ENCODE assay signal across 1 cellular context in the genomic region with DNA sequence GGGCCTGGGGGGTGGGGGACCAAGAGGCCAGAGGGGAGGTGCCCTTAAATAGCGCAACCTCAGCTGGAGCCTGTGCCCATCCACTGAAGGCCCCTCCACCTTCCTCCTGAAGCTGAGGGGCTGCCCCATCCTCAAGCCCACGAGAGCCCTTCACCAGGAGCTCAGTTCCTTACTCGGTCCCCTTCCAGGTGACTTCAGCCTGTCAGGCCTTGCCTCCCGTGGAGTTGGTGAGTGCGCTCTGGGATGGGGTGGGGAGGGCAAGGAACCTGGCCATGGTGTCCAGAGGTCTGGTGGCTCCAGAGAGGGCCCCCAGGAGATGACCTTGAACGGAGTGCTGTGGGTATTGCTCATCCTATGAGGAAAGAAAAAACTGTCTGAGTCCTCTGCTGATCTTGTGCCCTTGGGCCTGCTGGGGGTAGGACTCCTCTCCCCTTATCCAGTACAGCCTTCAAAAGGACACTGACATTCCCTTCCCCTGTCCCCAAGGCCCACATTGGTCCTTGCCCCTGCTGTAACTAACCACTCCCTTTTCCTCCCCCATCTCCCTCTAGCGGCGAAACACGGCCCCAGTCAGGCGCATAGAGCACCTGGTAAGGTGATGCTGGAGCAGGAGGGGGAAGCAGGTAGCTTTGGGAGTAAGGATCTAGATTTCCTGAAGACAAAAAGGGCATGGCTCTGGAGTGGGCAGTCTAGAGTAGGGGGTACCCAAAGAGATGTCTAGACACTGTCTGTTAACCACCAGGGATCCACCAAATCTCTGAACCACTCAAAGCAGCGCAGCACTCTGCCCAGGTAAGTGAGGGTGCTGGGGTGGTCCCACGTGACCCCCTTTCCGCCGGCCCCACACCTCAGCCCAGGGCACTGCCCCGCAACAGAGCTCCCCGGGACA.
TF ChIP-seq lines count a peak whose summit lies in the region.

No MANE protein-coding gene starts in this region.

TF ChIP-seq in K562, 482 proteins besides CTCF, POLR2A, EP300 and RAD21 (continues in another document):
- no peak for TF ChIP-seq LARP7 (IDR thresholded peaks at IDR 0.05)
- no peak for TF ChIP-seq CAMTA2 (CRISPR knock-in tag; conservative IDR thresholded peaks at IDR 0.05)
- no peak for TF ChIP-seq BHLHE40 (IDR thresholded peaks at IDR 0.05; ENCODE audit: low read length)
- TF ChIP-seq TAF1 (IDR thresholded peaks at IDR 0.05; ENCODE audit: control insufficient read depth, extremely low read depth, insufficient read depth, low read length, severe bottlenecking): no peak
- peak; percentile 61; the same call in 1 of the 2 replicates for TF ChIP-seq RAD51 (IDR thresholded peaks at IDR 0.05; ENCODE audit: borderline replicate concordance, low read depth)
- TF ChIP-seq, protein P1, sequence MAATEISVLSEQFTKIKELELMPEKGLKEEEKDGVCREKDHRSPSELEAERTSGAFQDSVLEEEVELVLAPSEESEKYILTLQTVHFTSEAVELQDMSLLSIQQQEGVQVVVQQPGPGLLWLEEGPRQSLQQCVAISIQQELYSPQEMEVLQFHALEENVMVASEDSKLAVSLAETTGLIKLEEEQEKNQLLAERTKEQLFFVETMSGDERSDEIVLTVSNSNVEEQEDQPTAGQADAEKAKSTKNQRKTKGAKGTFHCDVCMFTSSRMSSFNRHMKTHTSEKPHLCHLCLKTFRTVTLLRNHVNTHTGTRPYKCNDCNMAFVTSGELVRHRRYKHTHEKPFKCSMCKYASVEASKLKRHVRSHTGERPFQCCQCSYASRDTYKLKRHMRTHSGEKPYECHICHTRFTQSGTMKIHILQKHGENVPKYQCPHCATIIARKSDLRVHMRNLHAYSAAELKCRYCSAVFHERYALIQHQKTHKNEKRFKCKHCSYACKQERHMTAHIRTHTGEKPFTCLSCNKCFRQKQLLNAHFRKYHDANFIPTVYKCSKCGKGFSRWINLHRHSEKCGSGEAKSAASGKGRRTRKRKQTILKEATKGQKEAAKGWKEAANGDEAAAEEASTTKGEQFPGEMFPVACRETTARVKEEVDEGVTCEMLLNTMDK (IDR thresholded peaks at IDR 0.05; ENCODE audit: borderline replicate concordance, insufficient read depth, low read depth, low read length, poor library complexity, severe bottlenecking): peak; percentile 81
- no peak for TF ChIP-seq MXD1 (CRISPR knock-in tag; IDR thresholded peaks at IDR 0.05; ENCODE audit: borderline replicate concordance, poor library complexity, severe bottlenecking)
- TF ChIP-seq CBFB (CRISPR knock-in tag; IDR thresholded peaks at IDR 0.05): no peak
- no peak for TF ChIP-seq ARNT (IDR thresholded peaks at IDR 0.05)
- 0 out of 2 replicates have a peak, but pooled peaks have one; percentile 32 for TF ChIP-seq CREM (IDR thresholded peaks at IDR 0.05; ENCODE audit: low read depth)
- TF ChIP-seq SP1 (CRISPR knock-in tag; IDR thresholded peaks at IDR 0.05): no peak
- no peak for TF ChIP-seq GTF2A2 (tag; IDR thresholded peaks at IDR 0.05)
- TF ChIP-seq ZNF263 (CRISPR knock-in tag; IDR thresholded peaks at IDR 0.05; ENCODE audit: borderline replicate concordance): no peak
- TF ChIP-seq ZNF124 (CRISPR knock-in tag; IDR thresholded peaks at IDR 0.05): no peak
- TF ChIP-seq DACH1 (IDR thresholded peaks at IDR 0.05; ENCODE audit: partially characterized antibody): no peak
- no peak for TF ChIP-seq ZNF449 (CRISPR knock-in tag; IDR thresholded peaks at IDR 0.05)
- no peak for TF ChIP-seq CBFA2T3 (IDR thresholded peaks at IDR 0.05)
- no peak for TF ChIP-seq RBM14 (IDR thresholded peaks at IDR 0.05; ENCODE audit: borderline replicate concordance, insufficient read depth, low read depth, low read length)
- TF ChIP-seq PBX2 (CRISPR knock-in tag; IDR thresholded peaks at IDR 0.05; ENCODE audit: low read depth): no peak
- TF ChIP-seq PBX2 (tag; conservative IDR thresholded peaks at IDR 0.05; ENCODE audit: low read depth): no peak
- no peak for TF ChIP-seq SLC30A9 (CRISPR knock-in tag; IDR thresholded peaks at IDR 0.05)
- TF ChIP-seq ARID1B (IDR thresholded peaks at IDR 0.05): no peak
- TF ChIP-seq TCF7L2 (IDR thresholded peaks at IDR 0.05; ENCODE audit: low read depth, low read length): no peak
- no peak for TF ChIP-seq CEBPB (tag; IDR thresholded peaks at IDR 0.05)
- TF ChIP-seq MEF2D (tag; conservative IDR thresholded peaks at IDR 0.05; ENCODE audit: low read depth): no peak
- TF ChIP-seq ZNF197 (CRISPR knock-in tag; IDR thresholded peaks at IDR 0.05; ENCODE audit: low read depth): no peak
- TF ChIP-seq TCF15 (CRISPR knock-in tag; IDR thresholded peaks at IDR 0.05): no peak
- TF ChIP-seq, protein P2, sequence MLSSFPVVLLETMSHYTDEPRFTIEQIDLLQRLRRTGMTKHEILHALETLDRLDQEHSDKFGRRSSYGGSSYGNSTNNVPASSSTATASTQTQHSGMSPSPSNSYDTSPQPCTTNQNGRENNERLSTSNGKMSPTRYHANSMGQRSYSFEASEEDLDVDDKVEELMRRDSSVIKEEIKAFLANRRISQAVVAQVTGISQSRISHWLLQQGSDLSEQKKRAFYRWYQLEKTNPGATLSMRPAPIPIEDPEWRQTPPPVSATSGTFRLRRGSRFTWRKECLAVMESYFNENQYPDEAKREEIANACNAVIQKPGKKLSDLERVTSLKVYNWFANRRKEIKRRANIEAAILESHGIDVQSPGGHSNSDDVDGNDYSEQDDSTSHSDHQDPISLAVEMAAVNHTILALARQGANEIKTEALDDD (IDR thresholded peaks at IDR 0.05): peak; percentile 43; the same call in 1 of the 2 replicates
- TF ChIP-seq CTBP1 (IDR thresholded peaks at IDR 0.05; ENCODE audit: borderline replicate concordance): peak; percentile 65; the same call in 1 of the 2 replicates
- TF ChIP-seq, protein P3, sequence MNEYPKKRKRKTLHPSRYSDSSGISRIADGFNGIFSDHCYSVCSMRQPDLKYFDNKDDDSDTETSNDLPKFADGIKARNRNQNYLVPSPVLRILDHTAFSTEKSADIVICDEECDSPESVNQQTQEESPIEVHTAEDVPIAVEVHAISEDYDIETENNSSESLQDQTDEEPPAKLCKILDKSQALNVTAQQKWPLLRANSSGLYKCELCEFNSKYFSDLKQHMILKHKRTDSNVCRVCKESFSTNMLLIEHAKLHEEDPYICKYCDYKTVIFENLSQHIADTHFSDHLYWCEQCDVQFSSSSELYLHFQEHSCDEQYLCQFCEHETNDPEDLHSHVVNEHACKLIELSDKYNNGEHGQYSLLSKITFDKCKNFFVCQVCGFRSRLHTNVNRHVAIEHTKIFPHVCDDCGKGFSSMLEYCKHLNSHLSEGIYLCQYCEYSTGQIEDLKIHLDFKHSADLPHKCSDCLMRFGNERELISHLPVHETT (CRISPR knock-in tag; conservative IDR thresholded peaks at IDR 0.05 in 1 of 2, IDR thresholded peaks at IDR 0.05 in 1 of 2): no peak
- TF ChIP-seq ZNF212 (CRISPR knock-in tag; IDR thresholded peaks at IDR 0.05): no peak
- no peak for TF ChIP-seq MTF1 (CRISPR knock-in tag; IDR thresholded peaks at IDR 0.05; ENCODE audit: borderline replicate concordance)
- TF ChIP-seq CBFA2T2 (conservative IDR thresholded peaks at IDR 0.05): no peak
- TF ChIP-seq, protein P4, sequence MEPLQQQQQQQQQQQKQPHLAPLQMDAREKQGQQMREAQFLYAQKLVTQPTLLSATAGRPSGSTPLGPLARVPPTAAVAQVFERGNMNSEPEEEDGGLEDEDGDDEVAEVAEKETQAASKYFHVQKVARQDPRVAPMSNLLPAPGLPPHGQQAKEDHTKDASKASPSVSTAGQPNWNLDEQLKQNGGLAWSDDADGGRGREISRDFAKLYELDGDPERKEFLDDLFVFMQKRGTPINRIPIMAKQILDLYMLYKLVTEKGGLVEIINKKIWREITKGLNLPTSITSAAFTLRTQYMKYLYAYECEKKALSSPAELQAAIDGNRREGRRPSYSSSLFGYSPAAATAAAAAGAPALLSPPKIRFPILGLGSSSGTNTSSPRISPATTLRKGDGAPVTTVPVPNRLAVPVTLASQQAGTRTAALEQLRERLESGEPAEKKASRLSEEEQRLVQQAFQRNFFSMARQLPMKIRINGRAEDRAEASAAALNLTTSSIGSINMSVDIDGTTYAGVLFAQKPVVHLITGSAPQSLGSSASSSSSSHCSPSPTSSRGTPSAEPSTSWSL (CRISPR knock-in tag; IDR thresholded peaks at IDR 0.05; ENCODE audit: borderline replicate concordance): no peak
- TF ChIP-seq, protein P5, sequence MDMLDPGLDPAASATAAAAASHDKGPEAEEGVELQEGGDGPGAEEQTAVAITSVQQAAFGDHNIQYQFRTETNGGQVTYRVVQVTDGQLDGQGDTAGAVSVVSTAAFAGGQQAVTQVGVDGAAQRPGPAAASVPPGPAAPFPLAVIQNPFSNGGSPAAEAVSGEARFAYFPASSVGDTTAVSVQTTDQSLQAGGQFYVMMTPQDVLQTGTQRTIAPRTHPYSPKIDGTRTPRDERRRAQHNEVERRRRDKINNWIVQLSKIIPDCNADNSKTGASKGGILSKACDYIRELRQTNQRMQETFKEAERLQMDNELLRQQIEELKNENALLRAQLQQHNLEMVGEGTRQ (CRISPR knock-in tag; IDR thresholded peaks at IDR 0.05): peak; percentile 55; the same call in 1 of the 2 replicates
- no peak for TF ChIP-seq MECOM (CRISPR knock-in tag; IDR thresholded peaks at IDR 0.05)
- no peak for TF ChIP-seq HNRNPLL (IDR thresholded peaks at IDR 0.05; ENCODE audit: low read depth, low read length, poor library complexity, severe bottlenecking)
- TF ChIP-seq ZNF280B (CRISPR knock-in tag; IDR thresholded peaks at IDR 0.05): no peak
- no peak for TF ChIP-seq XRCC4 (IDR thresholded peaks at IDR 0.05; ENCODE audit: extremely low read depth, insufficient read depth, insufficient read length)
- no peak for TF ChIP-seq ELF4 (CRISPR knock-in tag; IDR thresholded peaks at IDR 0.05)
- TF ChIP-seq PTTG1 (tag; IDR thresholded peaks at IDR 0.05; ENCODE audit: low read depth): no peak
- no peak for TF ChIP-seq ZNF785 (CRISPR knock-in tag; IDR thresholded peaks at IDR 0.05)
- no peak for TF ChIP-seq PATZ1 (CRISPR knock-in tag; IDR thresholded peaks at IDR 0.05; ENCODE audit: borderline replicate concordance)
- no peak for TF ChIP-seq ZNF586 (CRISPR knock-in tag; conservative IDR thresholded peaks at IDR 0.05)
- TF ChIP-seq SIN3A (IDR thresholded peaks at IDR 0.05; ENCODE audit: borderline replicate concordance in 2 of 2, control insufficient read depth in 1 of 2, low read depth in 2 of 2, low read length in 2 of 2): peak; percentile 0 to 29; a peak in 1 of 4 replicates
- TF ChIP-seq ZNF644 (tag; IDR thresholded peaks at IDR 0.05; ENCODE audit: low read depth): no peak
